8 cellular contexts compared by ENCODE assay signal in the genomic region with DNA sequence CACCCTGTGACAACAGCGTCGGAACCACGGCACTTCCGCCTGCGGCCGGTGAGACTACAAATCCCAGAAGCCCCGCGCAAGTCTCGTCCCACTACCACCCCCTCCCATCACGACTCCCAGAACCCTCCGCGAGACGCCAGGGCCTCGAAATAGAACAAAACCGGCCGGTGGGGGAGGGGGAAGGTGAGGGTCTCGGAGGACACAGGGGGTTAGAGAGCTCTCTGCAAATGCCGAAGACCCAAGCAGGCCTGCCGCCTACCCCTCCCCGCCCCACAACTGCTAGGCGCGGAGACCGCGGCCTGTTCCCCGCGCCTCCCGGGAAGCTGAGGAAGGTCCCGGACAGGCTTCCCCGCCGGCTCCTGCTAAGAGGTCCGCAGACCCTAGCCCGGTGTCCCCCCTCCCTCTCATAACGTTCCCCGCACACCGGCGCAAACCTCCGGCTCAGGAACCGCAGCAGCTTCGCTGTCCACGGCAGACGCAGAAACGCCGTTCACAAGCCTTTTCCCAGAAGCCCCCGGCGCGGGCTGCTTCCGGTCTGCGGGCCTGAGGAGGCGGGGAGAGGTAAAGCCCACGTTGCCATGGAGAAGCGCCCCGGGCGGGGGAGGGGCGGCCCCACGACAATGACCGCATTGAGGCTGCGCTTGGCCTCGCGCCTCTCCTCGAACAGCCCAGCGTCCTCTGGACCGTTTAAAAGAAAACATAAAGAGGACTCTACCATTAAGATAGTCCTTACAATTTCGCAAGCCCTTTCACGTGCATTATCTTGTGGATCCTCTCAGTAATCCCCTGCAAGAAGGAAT. TPM values are rescaled to one million over a fixed set of nuclear protein-coding genes. Genes with fewer than 3 reads are reported as not detected.
DNase-seq lines count a peak whose midpoint lies in the region; ATAC-seq and TF ChIP-seq lines count a peak whose summit lies in the region.

TSS of gene ZNF24 (minus strand) at position 485 of the 800 bp plus-strand sequence. CDS start 3,770 bp downstream, outside the sequence.

- TF ChIP-seq RAD21 in Ishikawa (IDR thresholded peaks at IDR 0.05; ENCODE audit: low read depth): no peak

- intact Hi-C loops in PC-3 (cut with micrococcal nuclease): loop anchor here (2.0 kb wide), 1 partner anchor 53 kb away; the partner anchor contains the start of gene ZSCAN30

- TF ChIP-seq EP300 in Ishikawa (IDR thresholded peaks at IDR 0.05; ENCODE audit: borderline replicate concordance): no peak; the same call in 1 of the 2 replicates

- BruUV-seq in PC-3 (replicated peaks; lab: Mats Ljungman, UMichigan): TSS peak; percentile 68

- peaks cover 41% of the 10 kb centered on the region for H3K79me2 ChIP-seq in PC-3 (ENCODE audit: low read length)

- ATAC-seq in GM21576 (IDR thresholded peaks at IDR 0.05; ENCODE audit: unreplicated experiment) (peak; percentile 92), PC-3 (peak; percentile 83)

- H4K20me1 ChIP-seq in PC-3 (ENCODE audit: low read length): peaks cover 13% of the 10 kb centered on the region; the same call in 1 of the 2 replicates

- H3K27ac ChIP-seq in PC-3 (ENCODE audit: low read length) (peak within 1 kb of the TSS; percentile 74), epithelial cell of prostate (peak within 1 kb of the TSS; percentile 75)

- CTCF ChIA-PET in PC-3 (lab: Charles Lee): interaction anchor here (0.6 kb wide), 1 partner anchor 105 kb away, joined by 3 read pairs; no protein-coding TSS in a partner anchor

- H3F3A ChIP-seq in PC-3 (ENCODE audit: low read length, unreplicated experiment): no peaks in the 10 kb centered on the region

- no peak for TF ChIP-seq CTCF in PC-3 (conservative IDR thresholded peaks at IDR 0.05; ENCODE audit: low read depth, low read length)

- H3K4me2 ChIP-seq in PC-3 (ENCODE audit: low read length): peak within 1 kb of the TSS; percentile 88

- H3K9ac ChIP-seq in PC-3 (ENCODE audit: low read length): peak within 1 kb of the TSS; percentile 96

- peak within 1 kb of the TSS; percentile 84 for H2AFZ ChIP-seq in PC-3 (ENCODE audit: low read length)

- DNase-seq in DMS114 treated with DMSO at 0.1 percent for 48 hours (lab: John Stamatoyannopoulos, UW; ENCODE audit: unreplicated experiment) (peak; percentile 82), PC-3 (peak; percentile 74), activated T-cell treated with anti-CD3 and anti-CD28 coated beads for 48 hours (ENCODE audit: low read depth) (peak; percentile 91), epithelial cell of prostate (ENCODE audit: low read depth, low spot score) (peak; percentile 29), mucosa of gallbladder (ENCODE audit: low spot score) (peak; percentile 96)
- peak; percentile 81 to 86 for DNase-seq in stimulated activated CD8-positive, alpha-beta memory T cell treated with anti-CD3 and anti-CD28 coated beads, Interleukin-4, amount 100 ng/mL, for 4 hours (ENCODE audit: low read depth in 2 of 2, low spot score in 1 of 2)

- peak within 1 kb of the TSS; percentile 76 for H3K4me3 ChIP-seq in PC-3 (ENCODE audit: low read length)

- POLR2A ChIA-PET in PC-3 (lab: Charles Lee; ENCODE audit: unreplicated experiment): no interaction called here

- no peaks in the 10 kb centered on the region for H3K27me3 ChIP-seq in PC-3 (ENCODE audit: low read length)

- H3K36me3 ChIP-seq in PC-3 (ENCODE audit: low read depth, low read length): peaks cover 8% of the 10 kb centered on the region; the same call in 1 of the 2 replicates

- no peaks in the 10 kb centered on the region for H3K9me2 ChIP-seq in PC-3 (replicated peaks; ENCODE audit: low read length)

- H3K4me1 ChIP-seq in PC-3 (ENCODE audit: insufficient read depth, low read length): peaks cover 11% of the 10 kb centered on the region; the same call in 1 of the 2 replicates

- no peaks in the 10 kb centered on the region for H3K9me3 ChIP-seq in PC-3 (ENCODE audit: low read length)

TF ChIP-seq in Ishikawa, 13 proteins besides CTCF, POLR2A, EP300 and RAD21:
- peak; percentile 59; the same call in 1 of the 2 replicates for TF ChIP-seq TCF12 (IDR thresholded peaks at IDR 0.05; ENCODE audit: low read depth)
- TF ChIP-seq FOXM1 (IDR thresholded peaks at IDR 0.05; ENCODE audit: borderline replicate concordance, low read depth): peak; percentile 88
- TF ChIP-seq TAF1 (IDR thresholded peaks at IDR 0.05; ENCODE audit: low read depth): peak; percentile 83
- TF ChIP-seq, protein P1, sequence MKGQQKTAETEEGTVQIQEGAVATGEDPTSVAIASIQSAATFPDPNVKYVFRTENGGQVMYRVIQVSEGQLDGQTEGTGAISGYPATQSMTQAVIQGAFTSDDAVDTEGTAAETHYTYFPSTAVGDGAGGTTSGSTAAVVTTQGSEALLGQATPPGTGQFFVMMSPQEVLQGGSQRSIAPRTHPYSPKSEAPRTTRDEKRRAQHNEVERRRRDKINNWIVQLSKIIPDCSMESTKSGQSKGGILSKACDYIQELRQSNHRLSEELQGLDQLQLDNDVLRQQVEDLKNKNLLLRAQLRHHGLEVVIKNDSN (IDR thresholded peaks at IDR 0.05): no peak
- no peak; the same call in 1 of the 2 replicates for TF ChIP-seq YY1 (IDR thresholded peaks at IDR 0.05; ENCODE audit: low read depth)
- TF ChIP-seq NFIC (IDR thresholded peaks at IDR 0.05): no peak
- TF ChIP-seq, protein P2, sequence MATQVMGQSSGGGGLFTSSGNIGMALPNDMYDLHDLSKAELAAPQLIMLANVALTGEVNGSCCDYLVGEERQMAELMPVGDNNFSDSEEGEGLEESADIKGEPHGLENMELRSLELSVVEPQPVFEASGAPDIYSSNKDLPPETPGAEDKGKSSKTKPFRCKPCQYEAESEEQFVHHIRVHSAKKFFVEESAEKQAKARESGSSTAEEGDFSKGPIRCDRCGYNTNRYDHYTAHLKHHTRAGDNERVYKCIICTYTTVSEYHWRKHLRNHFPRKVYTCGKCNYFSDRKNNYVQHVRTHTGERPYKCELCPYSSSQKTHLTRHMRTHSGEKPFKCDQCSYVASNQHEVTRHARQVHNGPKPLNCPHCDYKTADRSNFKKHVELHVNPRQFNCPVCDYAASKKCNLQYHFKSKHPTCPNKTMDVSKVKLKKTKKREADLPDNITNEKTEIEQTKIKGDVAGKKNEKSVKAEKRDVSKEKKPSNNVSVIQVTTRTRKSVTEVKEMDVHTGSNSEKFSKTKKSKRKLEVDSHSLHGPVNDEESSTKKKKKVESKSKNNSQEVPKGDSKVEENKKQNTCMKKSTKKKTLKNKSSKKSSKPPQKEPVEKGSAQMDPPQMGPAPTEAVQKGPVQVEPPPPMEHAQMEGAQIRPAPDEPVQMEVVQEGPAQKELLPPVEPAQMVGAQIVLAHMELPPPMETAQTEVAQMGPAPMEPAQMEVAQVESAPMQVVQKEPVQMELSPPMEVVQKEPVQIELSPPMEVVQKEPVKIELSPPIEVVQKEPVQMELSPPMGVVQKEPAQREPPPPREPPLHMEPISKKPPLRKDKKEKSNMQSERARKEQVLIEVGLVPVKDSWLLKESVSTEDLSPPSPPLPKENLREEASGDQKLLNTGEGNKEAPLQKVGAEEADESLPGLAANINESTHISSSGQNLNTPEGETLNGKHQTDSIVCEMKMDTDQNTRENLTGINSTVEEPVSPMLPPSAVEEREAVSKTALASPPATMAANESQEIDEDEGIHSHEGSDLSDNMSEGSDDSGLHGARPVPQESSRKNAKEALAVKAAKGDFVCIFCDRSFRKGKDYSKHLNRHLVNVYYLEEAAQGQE (IDR thresholded peaks at IDR 0.05; ENCODE audit: low read depth): 0 out of 2 replicates have a peak, but pooled peaks have one; percentile 13
- no peak; the same call in 1 of the 2 replicates for TF ChIP-seq CREB1 (IDR thresholded peaks at IDR 0.05; ENCODE audit: low read depth)
- TF ChIP-seq MAX (IDR thresholded peaks at IDR 0.05): peak; percentile 86
- 0 out of 2 replicates have a peak, but pooled peaks have one; percentile 24 for TF ChIP-seq CEBPB (IDR thresholded peaks at IDR 0.05)
- TF ChIP-seq EGR1 (IDR thresholded peaks at IDR 0.05): peak; percentile 42; the same call in 1 of the 2 replicates
- TF ChIP-seq ZBTB7A (IDR thresholded peaks at IDR 0.05; ENCODE audit: low read depth): 0 out of 2 replicates have a peak, but pooled peaks have one; percentile 35

RNA-seq across cellular contexts. Expression of gene ZNF24, which starts in this region (rescaled TPM):
- 10.4 and 11.0 TPM in 2 replicates for total RNA-seq in PC-3 (2014; rRNA removed)
- 53.1 TPM for total RNA-seq in mucosa of gallbladder

Comparison
In these comparisons a context has a peak if more than half of its experiments do, and no peak if none do; other contexts are left out.
1. Peak in every context shown above with its lines: DNase-seq, ATAC-seq, H3K4me3 ChIP-seq and H3K27ac ChIP-seq.
2. DNase-seq: peak in every context shown above with its lines; median percentile 96 in mucosa of gallbladder; 91 in activated T-cell treated with anti-CD3 and anti-CD28 coated beads for 48 hours; 84 in stimulated activated CD8-positive, alpha-beta memory T cell treated with anti-CD3 and anti-CD28 coated beads, Interleukin-4, amount 100 ng/mL, for 4 hours; 82 in DMS114 treated with DMSO at 0.1 percent for 48 hours; 74 in PC-3; 29 in epithelial cell of prostate.